Comparison of ENCODE assay signal across 25 cellular contexts in the genomic region with DNA sequence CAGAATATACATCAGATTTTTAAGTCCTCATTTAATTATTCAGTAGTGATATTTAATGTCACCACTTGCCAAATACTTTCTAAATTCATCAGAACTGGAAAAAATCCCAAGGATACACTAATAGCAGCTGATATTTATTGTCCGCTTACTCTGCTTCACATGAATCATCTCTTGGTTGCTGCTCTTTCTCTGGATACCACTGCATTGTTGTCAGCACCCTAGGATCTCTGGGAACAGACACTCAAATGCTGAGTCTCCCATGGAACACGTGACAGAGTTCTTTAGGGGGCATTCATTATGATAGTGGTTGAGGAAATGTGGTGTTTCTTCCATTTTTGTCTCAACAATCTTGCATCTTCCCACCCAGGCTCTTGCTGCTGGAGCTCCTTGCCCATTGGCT.
DNase-seq lines count a peak whose midpoint lies in the region; ATAC-seq and TF ChIP-seq lines count a peak whose summit lies in the region.
"Had no signal": no experiment of that assay in that cellular context is flagged by ENCODE, and none has a peak within 500 bp of the region (broad histone marks: within the 10 kb centered on the region; RNA-seq: fewer than 3 reads in every experiment).

No MANE protein-coding gene starts in this region.

- TF ChIP-seq CTCF in fibroblast of lung (conservative IDR thresholded peaks at IDR 0.05 in 1 of 2, IDR thresholded peaks at IDR 0.05 in 1 of 2; ENCODE audit: low read depth in 1 of 2, low read length in 2 of 2) (no peak), A673 (conservative IDR thresholded peaks at IDR 0.05; ENCODE audit: low read depth, low read length) (no peak)

- POLR2A ChIA-PET in A673 (lab: Charles Lee; ENCODE audit: low non-redundant PET), result no interaction called here

- H3K4me3 ChIP-seq in fibroblast of lung (replicated peaks in 1 of 4; ENCODE audit: control extremely low read depth in 1 of 4, insufficient read depth in 1 of 4, low read depth in 3 of 4, low read length in 4 of 4) (no peak overlapping the region), skeletal muscle cell (ENCODE audit: low read depth, low read length) (no peak overlapping the region), A673 (ENCODE audit: low read depth, low read length, poor library complexity, severe bottlenecking) (no peak overlapping the region)
- H3K4me3 ChIP-seq: adrenal gland, coronary artery, esophagus muscularis mucosa had no signal

- CTCF ChIA-PET in A673 (lab: Charles Lee), result no interaction called here

- DNase-seq in AG20443 (ENCODE audit: low spot score) (peak; percentile 74), M059J (ENCODE audit: low read depth) (peak; percentile 22), fibroblast of lung (ENCODE audit: low read depth in 2 of 2) (peak; percentile 62 to 70), skeletal muscle cell (ENCODE audit: low read depth) (peak; percentile 67), A673 (ENCODE audit: low spot score) (no peak)
- no peak for DNase-seq in activated T-cell treated with anti-CD3 and anti-CD28 coated beads, Interleukin-2, amount 50 U/mL, for 1 hour
- DNase-seq: activated CD4-positive, alpha-beta T cell treated with anti-CD3 and anti-CD28 coated beads, Interleukin-2, amount 10 ng/mL, durations not matched to agents 24 days and 14 days; activated naive CD4-positive, alpha-beta T cell treated with Interleukin-2 at 50 U/mL for 16 hours; activated T-cell treated with anti-CD3 and anti-CD28 coated beads, Interleukin-2, amount 50 U/mL, for 72 hours; adrenal gland; AML-193; CD4-positive, alpha-beta memory T cell; DMS 273 treated with DMSO at 0.1 percent for 48 hours; glutamatergic neuron; GOT3; Karpas-422; NCI-H1048; NCI-H1694 treated with DMSO at 0.1 percent for 48 hours; NCI-H2171; NCI-H524; small intestine; T-helper 17 cell had no signal

- no peak for ATAC-seq in activated CD4-positive, CD25-positive, alpha-beta regulatory T cell treated with anti-CD3 and anti-CD28 coated beads, Interleukin-2, amount 50 U/mL, for 24 hours
- ATAC-seq: activated T-cell treated with anti-CD3 and anti-CD28 coated beads, Interleukin-2, amount 50 U/mL, for 72 hours; T-helper 17 cell had no signal

- no peaks in the 10 kb centered on the region for H4K20me1 ChIP-seq in fibroblast of lung (ENCODE audit: control insufficient read depth, extremely low read depth, insufficient read depth, low read length)

- no TSS peak for BruUV-seq in A673 (replicated peaks; lab: Mats Ljungman, UMichigan)

- H3K9me3 ChIP-seq in fibroblast of lung (ENCODE audit: control insufficient read depth, insufficient read depth, low read depth, low read length) (no peaks in the 10 kb centered on the region), A673 (ENCODE audit: low read depth, low read length, poor library complexity, severe bottlenecking) (no peaks in the 10 kb centered on the region)
- H3K9me3 ChIP-seq: adrenal gland, esophagus muscularis mucosa had no signal

- no peaks in the 10 kb centered on the region for H3K36me3 ChIP-seq in fibroblast of lung (ENCODE audit: control insufficient read depth, insufficient read depth, low read length)
- H3K36me3 ChIP-seq in A673 (ENCODE audit: insufficient read depth, low read length, poor library complexity, severe bottlenecking), result no peaks in the 10 kb centered on the region
- H3K36me3 ChIP-seq: adrenal gland, esophagus muscularis mucosa had no signal

- intact Hi-C loops in A673 (cut with micrococcal nuclease; ENCODE audit: unreplicated experiment), result no loop called here

- H3K9ac ChIP-seq in fibroblast of lung (ENCODE audit: insufficient read depth, low read length), result no peak overlapping the region

- no peaks in the 10 kb centered on the region for H3K27me3 ChIP-seq in fibroblast of lung (ENCODE audit: control insufficient read depth, insufficient read depth, low read length)
- no peaks in the 10 kb centered on the region for H3K27me3 ChIP-seq in A673 (replicated peaks; ENCODE audit: insufficient read depth, low read depth, low read length, poor library complexity)
- H3K27me3 ChIP-seq: adrenal gland, esophagus muscularis mucosa had no signal

- no peaks in the 10 kb centered on the region for H3K79me2 ChIP-seq in fibroblast of lung (ENCODE audit: control insufficient read depth, insufficient read depth, low read length)

- H3K4me1 ChIP-seq in fibroblast of lung (ENCODE audit: control insufficient read depth, extremely low read depth, insufficient read depth, low read length), result peaks cover 4% of the 10 kb centered on the region
- no peaks in the 10 kb centered on the region for H3K4me1 ChIP-seq in A673 (ENCODE audit: insufficient read depth, low read length, poor library complexity, severe bottlenecking)
- H3K4me1 ChIP-seq: adrenal gland, esophagus muscularis mucosa had no signal

- H3K27ac ChIP-seq in fibroblast of lung (ENCODE audit: insufficient read depth, low read length) (no peak overlapping the region), A673 (ENCODE audit: low read depth, low read length, poor library complexity, severe bottlenecking) (no peak overlapping the region)
- H3K27ac ChIP-seq: adrenal gland, coronary artery, esophagus muscularis mucosa had no signal

- H3K4me2 ChIP-seq in fibroblast of lung (ENCODE audit: extremely low read depth, insufficient read depth, low read length), result peak overlapping the region; percentile 23

- H2AFZ ChIP-seq in fibroblast of lung (ENCODE audit: low read length), result no peak overlapping the region

Comparison
In these comparisons a context has a peak if more than half of its experiments do, and no peak if none do; other contexts are left out.
1. DNase-seq: peak in AG20443 (single experiment), M059J (single experiment), fibroblast of lung (2 of 2) and skeletal muscle cell (single experiment); none in A673 (single experiment) and activated T-cell treated with anti-CD3 and anti-CD28 coated beads, Interleukin-2, amount 50 U/mL, for 1 hour (single experiment).